13 cellular contexts compared by ENCODE assay signal in genomic region chr3:141795311-141795710, GRCh38. TPM values are rescaled to one million over a fixed set of nuclear protein-coding genes. Genes with fewer than 3 reads are reported as not detected.
A peak's percentile ranks its signal among the peaks of the same experiment; 100 is the strongest.
DNase-seq lines count a peak whose midpoint lies in the region; ATAC-seq and TF ChIP-seq lines count a peak whose summit lies in the region.
"Had no signal": no experiment of that assay in that cellular context is flagged by ENCODE, and none has a peak within 500 bp of the region (broad histone marks: within the 10 kb centered on the region; RNA-seq: fewer than 3 reads in every experiment).

No MANE protein-coding gene starts in this region.

- H3K27ac Mint-ChIP-seq in activated CD4-positive, alpha-beta T cell treated with anti-CD3 and anti-CD28 coated beads, Interleukin-2, amount 10 ng/mL, durations not matched to agents 7 days and 5 days, result peak overlapping the region; percentile 98
- H3K27ac Mint-ChIP-seq in stimulated activated naive CD8-positive, alpha-beta T cell treated with anti-CD3 and anti-CD28 coated beads, Interleukin-15, amount 100 ng/mL, for 72 hours, result peak overlapping the region in 1 of 2 donors; percentile 91

- H3K36me3 Mint-ChIP-seq in activated CD4-positive, alpha-beta T cell treated with anti-CD3 and anti-CD28 coated beads, Interleukin-2, amount 10 ng/mL, durations not matched to agents 7 days and 5 days (ENCODE audit: low read depth), result peaks cover 3% of the 10 kb centered on the region

- no peak overlapping the region for H3K4me3 Mint-ChIP-seq in activated CD4-positive, alpha-beta T cell treated with anti-CD3 and anti-CD28 coated beads, Interleukin-2, amount 10 ng/mL, durations not matched to agents 7 days and 5 days
- peak overlapping the region; percentile 20 to 40 for H3K4me3 Mint-ChIP-seq in stimulated activated naive CD8-positive, alpha-beta T cell treated with anti-CD3 and anti-CD28 coated beads, Interleukin-15, amount 100 ng/mL, for 72 hours

- CTCF ChIA-PET in activated CD4-positive, alpha-beta T cell treated with anti-CD3 and anti-CD28 coated beads, Interleukin-2, amount 10 ng/mL, durations not matched to agents 7 days and 5 days (lab: Charles Lee), result no interaction called here
- CTCF ChIA-PET in HEK293T (lab: Yijun Ruan, JAX), result no interaction called here

- no peaks in the 10 kb centered on the region for H3K9me3 Mint-ChIP-seq in activated CD4-positive, alpha-beta T cell treated with anti-CD3 and anti-CD28 coated beads, Interleukin-2, amount 10 ng/mL, durations not matched to agents 7 days and 5 days
- no peaks in the 10 kb centered on the region for H3K9me3 Mint-ChIP-seq in stimulated activated naive CD8-positive, alpha-beta T cell treated with anti-CD3 and anti-CD28 coated beads, Interleukin-15, amount 100 ng/mL, for 72 hours

- no peaks in the 10 kb centered on the region for H3K27me3 Mint-ChIP-seq in activated CD4-positive, alpha-beta T cell treated with anti-CD3 and anti-CD28 coated beads, Interleukin-2, amount 10 ng/mL, durations not matched to agents 7 days and 5 days
- H3K27me3 Mint-ChIP-seq in stimulated activated naive CD8-positive, alpha-beta T cell treated with anti-CD3 and anti-CD28 coated beads, Interleukin-15, amount 100 ng/mL, for 72 hours, result no peaks in the 10 kb centered on the region

- intact Hi-C loops in lower lobe of right lung (cut with DNase I), result loop anchor here (5.0 kb wide), 1 partner anchor 128 kb away; no protein-coding TSS in a partner anchor

- no peak for TF ChIP-seq CTCF in lower lobe of right lung (IDR thresholded peaks at IDR 0.05)

- peak overlapping the region; percentile 87 for H3K27ac ChIP-seq in lower lobe of right lung

- no peaks in the 10 kb centered on the region for H3K36me3 ChIP-seq in lower lobe of right lung
- H3K36me3 ChIP-seq: left lung, MG63, suprapubic skin had no signal

- DNase-seq in activated CD4-positive, alpha-beta T cell treated with anti-CD3 and anti-CD28 coated beads, Interleukin-2, amount 10 ng/mL, durations not matched to agents 7 days and 5 days, result no peak
- DNase-seq in activated CD4-positive, alpha-beta T cell treated with anti-CD3 and anti-CD28 coated beads for 1 hour, result no peak
- peak; percentile 62 for DNase-seq in activated CD8-positive, alpha-beta memory T cell treated with anti-CD3 and anti-CD28 coated beads, Interleukin-2, amount 50 U/mL, for 48 hours
- DNase-seq in lower lobe of right lung (no peak), HEK293T (ENCODE audit: extremely low spot score) (no peak)
- DNase-seq in stimulated activated naive CD8-positive, alpha-beta T cell treated with anti-CD3 and anti-CD28 coated beads, Interleukin-15, amount 100 ng/mL, for 72 hours, result no peak
- DNase-seq in activated CD4-positive, CD25-positive, alpha-beta regulatory T cell treated with anti-CD3 and anti-CD28 coated beads, Interleukin-2, amount 50 U/mL, for 72 hours, result no peak
- DNase-seq: amniotic stem cell, MG63 had no signal

- no peak overlapping the region for H3K4me3 ChIP-seq in lower lobe of right lung
- H3K4me3 ChIP-seq: left lung, MG63, suprapubic skin had no signal

- no peaks in the 10 kb centered on the region for H3K27me3 ChIP-seq in lower lobe of right lung (ENCODE audit: low read depth)
- H3K27me3 ChIP-seq: left lung, MG63, suprapubic skin had no signal

- POLR2A ChIA-PET in activated CD4-positive, alpha-beta T cell treated with anti-CD3 and anti-CD28 coated beads, Interleukin-2, amount 10 ng/mL, durations not matched to agents 7 days and 5 days (lab: Charles Lee), result no interaction called here
- POLR2A ChIA-PET in HEK293T (lab: Yijun Ruan, JAX), result no interaction called here

- H3K4me1 Mint-ChIP-seq in activated CD4-positive, alpha-beta T cell treated with anti-CD3 and anti-CD28 coated beads, Interleukin-2, amount 10 ng/mL, durations not matched to agents 7 days and 5 days, result peaks cover 56% of the 10 kb centered on the region
- peaks cover 56% of the 10 kb centered on the region for H3K4me1 Mint-ChIP-seq in stimulated activated naive CD8-positive, alpha-beta T cell treated with anti-CD3 and anti-CD28 coated beads, Interleukin-15, amount 100 ng/mL, for 72 hours

- no peaks in the 10 kb centered on the region for H3K9me3 ChIP-seq in lower lobe of right lung
- H3K9me3 ChIP-seq: left lung, MG63, suprapubic skin had no signal

- H3K4me1 ChIP-seq in lower lobe of right lung, result peaks cover 37% of the 10 kb centered on the region

- ATAC-seq in lower lobe of right lung (no peak), GM18873 (IDR thresholded peaks at IDR 0.05; ENCODE audit: low FRiP score, unreplicated experiment) (no peak)
- ATAC-seq in stimulated activated naive CD8-positive, alpha-beta T cell treated with anti-CD3 and anti-CD28 coated beads, Interleukin-15, amount 100 ng/mL, for 72 hours, result no peak

TF ChIP-seq in HEK293T, 16 proteins besides CTCF, POLR2A, EP300 and RAD21:
- no peak for TF ChIP-seq ARNT (IDR thresholded peaks at IDR 0.05)
- TF ChIP-seq CTBP1 (IDR thresholded peaks at IDR 0.05; ENCODE audit: borderline replicate concordance), result no peak
- no peak for TF ChIP-seq SUZ12 (IDR thresholded peaks at IDR 0.05)
- no peak for TF ChIP-seq LEF1 (IDR thresholded peaks at IDR 0.05; ENCODE audit: borderline replicate concordance)
- TF ChIP-seq TARDBP (IDR thresholded peaks at IDR 0.05), result no peak
- no peak for TF ChIP-seq ZNF384 (IDR thresholded peaks at IDR 0.05)
- TF ChIP-seq L3MBTL2 (conservative IDR thresholded peaks at IDR 0.05), result no peak
- no peak for TF ChIP-seq NFRKB (IDR thresholded peaks at IDR 0.05)
- no peak for TF ChIP-seq ELF4 (IDR thresholded peaks at IDR 0.05)

RNA-seq across cellular contexts. Expression of gene GRK7, which starts 32.1 kb away (rescaled TPM):
- not detected for total RNA-seq in activated CD4-positive, alpha-beta T cell treated with anti-CD3 and anti-CD28 coated beads, Interleukin-2, amount 10 ng/mL, durations not matched to agents 7 days and 5 days
- total RNA-seq in lower lobe of right lung, result not detected
- total RNA-seq: left lung, osteoblast had no signal

RNA-seq across cellular contexts. Expression of gene RNF7, which starts 57.2 kb away (rescaled TPM):
- total RNA-seq in activated CD4-positive, alpha-beta T cell treated with anti-CD3 and anti-CD28 coated beads, Interleukin-2, amount 10 ng/mL, durations not matched to agents 7 days and 5 days, result 10 to 100 TPM; 48.6 to 51.4 TPM
- total RNA-seq in lower lobe of right lung, result 69.3 TPM
